In genomic region chr7:5514440-5515035, GRCh38 we compare ENCODE assay signal across 8 cellular contexts. TPM values are rescaled to one million over a fixed set of nuclear protein-coding genes. Genes with fewer than 3 reads are reported as not detected.
DNase-seq lines count a peak whose midpoint lies in the region; ATAC-seq and TF ChIP-seq lines count a peak whose summit lies in the region.

No MANE protein-coding gene starts in this region.

- H3K36me3 Mint-ChIP-seq in T-helper 17 cell (ENCODE audit: low read depth), result no peaks in the 10 kb centered on the region

- H3K4me3 ChIP-seq in GM12865 (ENCODE audit: low read depth, low read length), result peak overlapping the region; percentile 89
- H3K4me3 ChIP-seq in retinal pigment epithelial cell (ENCODE audit: low read length), result peak overlapping the region; percentile 96

- peak overlapping the region; percentile 96 for H3K27ac Mint-ChIP-seq in T-helper 17 cell

- DNase-seq in GM12865 (ENCODE audit: low read depth) (no peak), T-helper 17 cell (no peak), fibroblast of peridontal ligament (ENCODE audit: extremely low read depth) (peak; percentile 37), retinal pigment epithelial cell (ENCODE audit: low read depth) (no peak), NCI-H82 (lab: John Stamatoyannopoulos, UW) (no peak), HuH-7 (ENCODE audit: low spot score) (no peak), erythroblast (lab: John Stamatoyannopoulos, UW) (no peak)
- DNase-seq in stimulated activated CD4-positive, alpha-beta T cell treated with anti-CD3 and anti-CD28 coated beads, Interleukin-12 subunit alpha, Interleukin-12 subunit beta, amount 100 ng/mL, for 4 hours, result no peak

- no peaks in the 10 kb centered on the region for H3K9me3 ChIP-seq in T-helper 17 cell (ENCODE audit: control insufficient read depth, low read length, poor library complexity, severe bottlenecking)

- TF ChIP-seq CTCF in GM12865 (IDR thresholded peaks at IDR 0.05; ENCODE audit: insufficient read depth, low read depth, low read length, missing control alignments) (no peak), retinal pigment epithelial cell (conservative IDR thresholded peaks at IDR 0.05; ENCODE audit: low read depth, low read length) (no peak)

- ATAC-seq in T-helper 17 cell, result no peak

- no peak for TF ChIP-seq POLR2A in erythroblast (IDR thresholded peaks at IDR 0.05; ENCODE audit: low read length)

- H3K27me3 Mint-ChIP-seq in T-helper 17 cell, result no peaks in the 10 kb centered on the region

- H3K4me1 Mint-ChIP-seq in T-helper 17 cell, result peaks cover 13% of the 10 kb centered on the region

- H3K4me3 Mint-ChIP-seq in T-helper 17 cell, result peak overlapping the region; percentile 100

RNA-seq across cellular contexts. Expression of gene FBXL18, which starts 0.9 kb away (rescaled TPM):
- 1 to 10 TPM; 9.7 TPM for total RNA-seq in T-helper 17 cell

RNA-seq across cellular contexts. Expression of gene ACTB, which starts 15.9 kb away (rescaled TPM):
- 1,000 to 10,000 TPM; 3,656 to 4,118 TPM for total RNA-seq in T-helper 17 cell
